10 cellular contexts compared by ENCODE assay signal in the genomic region with DNA sequence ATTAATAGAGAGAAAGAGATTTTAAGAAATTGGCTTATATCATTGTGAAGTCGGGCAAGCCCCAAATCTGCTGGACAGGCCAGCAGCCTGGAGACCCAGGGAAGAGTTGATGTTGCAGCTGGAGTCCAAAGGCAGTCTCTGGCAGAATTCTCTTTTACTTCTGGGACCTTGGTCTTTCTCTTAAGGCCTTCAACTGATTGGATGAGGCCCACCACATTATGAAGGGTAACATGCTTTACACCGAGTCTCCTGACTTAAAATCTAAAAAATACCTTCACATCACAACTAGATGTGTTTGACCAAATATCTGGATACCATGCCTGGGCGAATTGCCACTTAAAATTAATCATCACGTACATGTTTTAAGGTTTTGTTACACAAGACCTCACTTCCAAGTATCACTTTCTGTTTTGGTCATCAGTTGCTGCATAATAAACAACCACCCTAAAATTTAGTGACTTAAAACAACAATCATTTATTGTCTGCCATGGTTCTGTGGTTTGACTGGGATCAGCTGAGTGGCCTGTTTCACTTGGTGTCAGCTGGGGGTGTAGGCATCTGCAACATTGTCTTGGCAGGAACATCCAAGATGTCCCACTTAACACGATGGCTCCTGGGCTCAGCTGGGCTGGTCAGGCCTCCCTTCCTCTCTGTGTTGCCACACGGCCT. TPM values are rescaled to one million over a fixed set of nuclear protein-coding genes. Genes with fewer than 3 reads are reported as not detected.
DNase-seq lines count a peak whose midpoint lies in the region; ATAC-seq and TF ChIP-seq lines count a peak whose summit lies in the region.
"Had no signal": no experiment of that assay in that cellular context is flagged by ENCODE, and none has a peak within 500 bp of the region (broad histone marks: within the 10 kb centered on the region; RNA-seq: fewer than 3 reads in every experiment).

No MANE protein-coding gene starts in this region.

- ATAC-seq in HG02884 (IDR thresholded peaks at IDR 0.05; ENCODE audit: unreplicated experiment), result peak; percentile 22
- ATAC-seq: left colon had no signal

- H3K4me2 ChIP-seq in SU-DHL-6 (ENCODE audit: low read depth, low read length, poor library complexity, severe bottlenecking), result peak overlapping the region; percentile 88

- peaks cover 72% of the 10 kb centered on the region for H3K79me2 ChIP-seq in SU-DHL-6 (ENCODE audit: insufficient read depth, low read length)

- H3K27ac ChIP-seq in SU-DHL-6 (ENCODE audit: low read depth, low read length) (peak overlapping the region; percentile 92), neutrophil (peak overlapping the region; percentile 61)

- POLR2A ChIA-PET in activated CD4-positive, alpha-beta T cell treated with anti-CD3 and anti-CD28 coated beads, Interleukin-2, amount 10 ng/mL, durations not matched to agents 7 days and 5 days (lab: Charles Lee), result no interaction called here

- CTCF ChIA-PET in activated CD4-positive, alpha-beta T cell treated with anti-CD3 and anti-CD28 coated beads, Interleukin-2, amount 10 ng/mL, durations not matched to agents 7 days and 5 days (lab: Charles Lee), result interaction anchor here (0.9 to 1.6 kb wide), 4 partner anchors 12 to 49 kb away, joined by 3 to 4 read pairs (median 3); no protein-coding TSS in a partner anchor

- no peaks in the 10 kb centered on the region for H4K20me1 ChIP-seq in SU-DHL-6 (ENCODE audit: low read depth, low read length)

- H3K4me3 ChIP-seq in SU-DHL-6 (ENCODE audit: insufficient read depth, low read length, poor library complexity, severe bottlenecking), result peak overlapping the region; percentile 73
- H3K4me3 ChIP-seq in neutrophil (ENCODE audit: low read depth in 1 of 2, low read length in 1 of 2), result no peak overlapping the region

- H3K4me1 Mint-ChIP-seq in activated CD4-positive, alpha-beta T cell treated with anti-CD3 and anti-CD28 coated beads, Interleukin-2, amount 10 ng/mL, durations not matched to agents 7 days and 5 days, result peaks cover 80% of the 10 kb centered on the region

- peaks cover 13% of the 10 kb centered on the region for H3K9me3 Mint-ChIP-seq in activated CD4-positive, alpha-beta T cell treated with anti-CD3 and anti-CD28 coated beads, Interleukin-2, amount 10 ng/mL, durations not matched to agents 7 days and 5 days

- peak overlapping the region; percentile 73 for H3K27ac Mint-ChIP-seq in activated CD4-positive, alpha-beta T cell treated with anti-CD3 and anti-CD28 coated beads, Interleukin-2, amount 10 ng/mL, durations not matched to agents 7 days and 5 days

- peaks cover 67% of the 10 kb centered on the region for H3F3A ChIP-seq in SU-DHL-6 (ENCODE audit: insufficient read depth)

- peaks cover 75% of the 10 kb centered on the region for H3K36me3 Mint-ChIP-seq in activated CD4-positive, alpha-beta T cell treated with anti-CD3 and anti-CD28 coated beads, Interleukin-2, amount 10 ng/mL, durations not matched to agents 7 days and 5 days (ENCODE audit: low read depth)

- H3K4me1 ChIP-seq in neutrophil (ENCODE audit: control insufficient read depth in 1 of 2, insufficient read depth in 1 of 2, low read depth in 1 of 2, low read length in 1 of 2), result peaks cover 18 to 22% of the 10 kb centered on the region in 2 experiments

- H2AFZ ChIP-seq in SU-DHL-6 (ENCODE audit: low read depth, low read length, severe bottlenecking), result no peak overlapping the region

- peak overlapping the region; percentile 82 for H3K9ac ChIP-seq in SU-DHL-6 (ENCODE audit: low read length)

- DNase-seq in activated CD4-positive, alpha-beta T cell treated with anti-CD3 and anti-CD28 coated beads, Interleukin-2, amount 10 ng/mL, durations not matched to agents 7 days and 5 days, result peak; percentile 48
- no peak for DNase-seq in activated CD4-positive, alpha-beta T cell treated with anti-CD3 and anti-CD28 coated beads for 4 hours
- no peak for DNase-seq in GM19240 (ENCODE audit: insufficient read length, low spot score)
- DNase-seq in A172 (ENCODE audit: low spot score), result no peak
- DNase-seq in SHP77 treated with DMSO at 0.1 percent for 48 hours (lab: John Stamatoyannopoulos, UW), result no peak
- DNase-seq: ACHN, left colon had no signal

- TF ChIP-seq CTCF in SU-DHL-6 (IDR thresholded peaks at IDR 0.05; ENCODE audit: insufficient read depth, low read length, poor library complexity, severe bottlenecking) (no peak), neutrophil (IDR thresholded peaks at IDR 0.05) (no peak)

- no peaks in the 10 kb centered on the region for H3K9me2 ChIP-seq in SU-DHL-6 (replicated peaks; ENCODE audit: insufficient read depth, low read length)

- H3K27me3 ChIP-seq in SU-DHL-6 (ENCODE audit: low read length) (no peaks in the 10 kb centered on the region), neutrophil (peaks cover 9% of the 10 kb centered on the region)

- peak overlapping the region; percentile 85 for H3K4me3 Mint-ChIP-seq in activated CD4-positive, alpha-beta T cell treated with anti-CD3 and anti-CD28 coated beads, Interleukin-2, amount 10 ng/mL, durations not matched to agents 7 days and 5 days

- H3K27me3 Mint-ChIP-seq in activated CD4-positive, alpha-beta T cell treated with anti-CD3 and anti-CD28 coated beads, Interleukin-2, amount 10 ng/mL, durations not matched to agents 7 days and 5 days, result no peaks in the 10 kb centered on the region

- no peaks in the 10 kb centered on the region for H3K9me3 ChIP-seq in SU-DHL-6 (ENCODE audit: insufficient read depth, low read length)
- H3K9me3 ChIP-seq in neutrophil, result no peaks in the 10 kb centered on the region

- peaks cover 57% of the 10 kb centered on the region for H3K36me3 ChIP-seq in SU-DHL-6 (ENCODE audit: low read length)
- H3K36me3 ChIP-seq in neutrophil, result peaks cover 4% of the 10 kb centered on the region

RNA-seq across cellular contexts. Expression of a gene that starts 3.4 kb away (rescaled TPM):
- total RNA-seq in activated CD4-positive, alpha-beta T cell treated with anti-CD3 and anti-CD28 coated beads, Interleukin-2, amount 10 ng/mL, durations not matched to agents 7 days and 5 days, result 10 to 100 TPM; 87.4 to 95.3 TPM
- not detected in 2 replicates for total RNA-seq in A172 (2014; rRNA removed; shearing (Covaris generic))

Comparison
In these comparisons a context has a peak if more than half of its experiments do, and no peak if none do; other contexts are left out.
1. RNA of a gene that starts 3.4 kb away (total RNA-seq): 87.4 to 95.3 TPM in activated CD4-positive, alpha-beta T cell treated with anti-CD3 and anti-CD28 coated beads, Interleukin-2, amount 10 ng/mL, durations not matched to agents 7 days and 5 days; not detected in A172; every median in the first group is over 10 times any median in the second.